9 cellular contexts compared by ENCODE assay signal in genomic region chr7:130734525-130735272, GRCh38. TPM values are rescaled to one million over a fixed set of nuclear protein-coding genes. Genes with fewer than 3 reads are reported as not detected.
A peak's percentile ranks its signal among the peaks of the same experiment; 100 is the strongest.
DNase-seq lines count a peak whose midpoint lies in the region; ATAC-seq, FAIRE-seq and TF ChIP-seq lines count a peak whose summit lies in the region.
"Had no signal": no experiment of that assay in that cellular context is flagged by ENCODE, and none has a peak within 500 bp of the region (broad histone marks: within the 10 kb centered on the region; RNA-seq: fewer than 3 reads in every experiment).

No MANE protein-coding gene starts in this region.

- H3K9me3 ChIP-seq in mucosa of rectum (ENCODE audit: control insufficient read depth in 2 of 2, low read length in 2 of 2) = peaks cover 0 to 8% of the 10 kb centered on the region in 2 donors

- H3K4me3 Mint-ChIP-seq in Calu3 (ENCODE audit: low read depth, unreplicated experiment) = peak overlapping the region; percentile 70

- no peak for FAIRE-seq in bronchial epithelial cell (lab: Jason Lieb, UNC)

- no peak for ATAC-seq in GM18511 (IDR thresholded peaks at IDR 0.05; ENCODE audit: unreplicated experiment)

- no peak for DNase-seq in Calu3
- peak; percentile 44 for DNase-seq in HuH-7 (ENCODE audit: low spot score)
- peak; percentile 13 for DNase-seq in bronchial epithelial cell (ENCODE audit: low read depth)
- no peak for DNase-seq in NK-92 treated with Interleukin-12 subunit alpha and Interleukin-12 subunit beta, amount 100 ng/mL, for 24 hours (lab: John Stamatoyannopoulos, UW)
- DNase-seq in GDM1 (lab: John Stamatoyannopoulos, UW) = no peak
- no peak for DNase-seq in activated CD4-positive, CD25-positive, alpha-beta regulatory T cell (lab: John Stamatoyannopoulos, UW)

- CTCF ChIA-PET in Calu3 (lab: Charles Lee) = no interaction called here

- no peak overlapping the region for H3K9ac ChIP-seq in mucosa of rectum (ENCODE audit: low read depth in 1 of 2, low read length in 2 of 2)

- no peaks in the 10 kb centered on the region for H3K36me3 ChIP-seq in bronchial epithelial cell (ENCODE audit: control insufficient read depth, insufficient read depth, low read length)
- no peaks in the 10 kb centered on the region for H3K36me3 ChIP-seq in mucosa of rectum (ENCODE audit: control insufficient read depth in 2 of 2, insufficient read depth in 2 of 2, low read length in 2 of 2)

- TF ChIP-seq CTCF in Calu3 (IDR thresholded peaks at IDR 0.05; ENCODE audit: unreplicated experiment) = no peak
- no peak for TF ChIP-seq CTCF in bronchial epithelial cell (IDR thresholded peaks at IDR 0.05; ENCODE audit: insufficient read depth, low read length, severe bottlenecking)

- BruUV-seq in Calu3 (replicated peaks; lab: Mats Ljungman, UMichigan) = no TSS peak

- H3K27me3 ChIP-seq in bronchial epithelial cell (ENCODE audit: control insufficient read depth, insufficient read depth, low read length) (peaks cover 36% of the 10 kb centered on the region), mucosa of rectum (ENCODE audit: control insufficient read depth in 2 of 2, insufficient read depth in 2 of 2, low read length in 2 of 2) (peaks cover 46 to 79% of the 10 kb centered on the region in 2 donors)

- no peak overlapping the region for H3K27ac Mint-ChIP-seq in Calu3 (ENCODE audit: unreplicated experiment)

- no peaks in the 10 kb centered on the region for H3K4me1 Mint-ChIP-seq in Calu3 (ENCODE audit: low read depth, unreplicated experiment)

- no peak overlapping the region for H3K27ac ChIP-seq in mucosa of rectum (ENCODE audit: low read depth in 2 of 2, low read length in 2 of 2)

- peaks cover 19% of the 10 kb centered on the region for H3K36me3 Mint-ChIP-seq in Calu3 (ENCODE audit: insufficient read depth, unreplicated experiment)

- H3K4me3 ChIP-seq in bronchial epithelial cell (ENCODE audit: low read depth, low read length) (peak overlapping the region; percentile 40), mucosa of rectum (ENCODE audit: low read length in 2 of 2) (peak overlapping the region; percentile 46 to 67)

- H3K9me3 Mint-ChIP-seq in Calu3 (ENCODE audit: low read depth, unreplicated experiment) = no peaks in the 10 kb centered on the region

- peaks cover 2 to 6% of the 10 kb centered on the region in 2 donors for H3K4me1 ChIP-seq in mucosa of rectum (ENCODE audit: control insufficient read depth in 2 of 2, insufficient read depth in 2 of 2, low read length in 2 of 2)

- peaks cover 59% of the 10 kb centered on the region for H3K27me3 Mint-ChIP-seq in Calu3 (ENCODE audit: unreplicated experiment)

- intact Hi-C loops in Calu3 (cut with micrococcal nuclease; ENCODE audit: unreplicated experiment) = no loop called here

RNA-seq across cellular contexts. Expression of gene KLF14, which starts 0.7 kb away (rescaled TPM):
- total RNA-seq in Calu3 (2022) (0.17 TPM in 1 of 2 replicates, not detected in the other), bronchial epithelial cell (under 0.01 TPM in 1 of 2 replicates, not detected in the other)
- total RNA-seq: T-helper 2 cell treated with Interferon-gamma antibody and Interleukin-4, amounts not matched to agents 100 ng/mL and 5 ng/mL, for 36 hours had no signal

RNA-seq across cellular contexts. Expression of gene TSGA13, which starts 48.4 kb away (rescaled TPM):
- total RNA-seq in Calu3 (2022) (not detected in 2 replicates), bronchial epithelial cell (not detected in 2 replicates)
- total RNA-seq: T-helper 2 cell treated with Interferon-gamma antibody and Interleukin-4, amounts not matched to agents 100 ng/mL and 5 ng/mL, for 36 hours had no signal

Comparison
In these comparisons a context has a peak if more than half of its experiments do, and no peak if none do; other contexts are left out.
1. DNase-seq: peak in HuH-7 (single experiment) and bronchial epithelial cell (single experiment); none in Calu3 (single experiment), NK-92 treated with Interleukin-12 subunit alpha and Interleukin-12 subunit beta, amount 100 ng/mL, for 24 hours (single experiment), GDM1 (single experiment) and activated CD4-positive, CD25-positive, alpha-beta regulatory T cell (0 of 4).